ENCODE assay signal across 1 cellular context in genomic region chr5:42830924-42831323, GRCh38.
A peak's percentile ranks its signal among the peaks of the same experiment; 100 is the strongest.
TF ChIP-seq lines count a peak whose summit lies in the region.

No MANE protein-coding gene starts in this region.

TF ChIP-seq in K562, 482 proteins besides CTCF, POLR2A, EP300 and RAD21 (continued from another document):
- TF ChIP-seq, protein P1, sequence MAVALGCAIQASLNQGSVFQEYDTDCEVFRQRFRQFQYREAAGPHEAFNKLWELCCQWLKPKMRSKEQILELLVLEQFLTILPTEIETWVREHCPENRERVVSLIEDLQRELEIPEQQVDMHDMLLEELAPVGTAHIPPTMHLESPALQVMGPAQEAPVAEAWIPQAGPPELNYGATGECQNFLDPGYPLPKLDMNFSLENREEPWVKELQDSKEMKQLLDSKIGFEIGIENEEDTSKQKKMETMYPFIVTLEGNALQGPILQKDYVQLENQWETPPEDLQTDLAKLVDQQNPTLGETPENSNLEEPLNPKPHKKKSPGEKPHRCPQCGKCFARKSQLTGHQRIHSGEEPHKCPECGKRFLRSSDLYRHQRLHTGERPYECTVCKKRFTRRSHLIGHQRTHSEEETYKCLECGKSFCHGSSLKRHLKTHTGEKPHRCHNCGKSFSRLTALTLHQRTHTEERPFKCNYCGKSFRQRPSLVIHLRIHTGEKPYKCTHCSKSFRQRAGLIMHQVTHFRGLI (CRISPR knock-in tag; IDR thresholded peaks at IDR 0.05) = no peak
- no peak for TF ChIP-seq RAD51 (IDR thresholded peaks at IDR 0.05; ENCODE audit: borderline replicate concordance, low read depth)
- no peak for TF ChIP-seq DDX20 (tag; IDR thresholded peaks at IDR 0.05; ENCODE audit: low read depth)
- TF ChIP-seq, protein P2, sequence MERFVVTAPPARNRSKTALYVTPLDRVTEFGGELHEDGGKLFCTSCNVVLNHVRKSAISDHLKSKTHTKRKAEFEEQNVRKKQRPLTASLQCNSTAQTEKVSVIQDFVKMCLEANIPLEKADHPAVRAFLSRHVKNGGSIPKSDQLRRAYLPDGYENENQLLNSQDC (CRISPR knock-in tag; IDR thresholded peaks at IDR 0.05) = no peak
- no peak for TF ChIP-seq EWSR1 (IDR thresholded peaks at IDR 0.05; ENCODE audit: borderline replicate concordance, low read depth, partially characterized antibody)
- TF ChIP-seq SP1 (CRISPR knock-in tag; IDR thresholded peaks at IDR 0.05) = no peak
- TF ChIP-seq PTRF (tag; IDR thresholded peaks at IDR 0.05) = no peak
- no peak for TF ChIP-seq TCFL5 (CRISPR knock-in tag; conservative IDR thresholded peaks at IDR 0.05)
- TF ChIP-seq RBBP5 (IDR thresholded peaks at IDR 0.05; ENCODE audit: borderline replicate concordance, insufficient read depth, low read length, poor library complexity, severe bottlenecking) = no peak
- TF ChIP-seq TEAD1 (CRISPR knock-in tag; IDR thresholded peaks at IDR 0.05) = 0 out of 4 replicates have a peak, but pooled peaks of 1 of the 2 experiments have one; percentile 16
- TF ChIP-seq ETV6 (IDR thresholded peaks at IDR 0.05; ENCODE audit: borderline replicate concordance in 1 of 2, low read depth in 2 of 2, low read length in 1 of 2) = no peak
- no peak for TF ChIP-seq ETV6 (CRISPR knock-in tag; IDR thresholded peaks at IDR 0.05; ENCODE audit: borderline replicate concordance)
- peak; percentile 57 for TF ChIP-seq MAFK (IDR thresholded peaks at IDR 0.05; ENCODE audit: low read length)
- TF ChIP-seq, protein P3, sequence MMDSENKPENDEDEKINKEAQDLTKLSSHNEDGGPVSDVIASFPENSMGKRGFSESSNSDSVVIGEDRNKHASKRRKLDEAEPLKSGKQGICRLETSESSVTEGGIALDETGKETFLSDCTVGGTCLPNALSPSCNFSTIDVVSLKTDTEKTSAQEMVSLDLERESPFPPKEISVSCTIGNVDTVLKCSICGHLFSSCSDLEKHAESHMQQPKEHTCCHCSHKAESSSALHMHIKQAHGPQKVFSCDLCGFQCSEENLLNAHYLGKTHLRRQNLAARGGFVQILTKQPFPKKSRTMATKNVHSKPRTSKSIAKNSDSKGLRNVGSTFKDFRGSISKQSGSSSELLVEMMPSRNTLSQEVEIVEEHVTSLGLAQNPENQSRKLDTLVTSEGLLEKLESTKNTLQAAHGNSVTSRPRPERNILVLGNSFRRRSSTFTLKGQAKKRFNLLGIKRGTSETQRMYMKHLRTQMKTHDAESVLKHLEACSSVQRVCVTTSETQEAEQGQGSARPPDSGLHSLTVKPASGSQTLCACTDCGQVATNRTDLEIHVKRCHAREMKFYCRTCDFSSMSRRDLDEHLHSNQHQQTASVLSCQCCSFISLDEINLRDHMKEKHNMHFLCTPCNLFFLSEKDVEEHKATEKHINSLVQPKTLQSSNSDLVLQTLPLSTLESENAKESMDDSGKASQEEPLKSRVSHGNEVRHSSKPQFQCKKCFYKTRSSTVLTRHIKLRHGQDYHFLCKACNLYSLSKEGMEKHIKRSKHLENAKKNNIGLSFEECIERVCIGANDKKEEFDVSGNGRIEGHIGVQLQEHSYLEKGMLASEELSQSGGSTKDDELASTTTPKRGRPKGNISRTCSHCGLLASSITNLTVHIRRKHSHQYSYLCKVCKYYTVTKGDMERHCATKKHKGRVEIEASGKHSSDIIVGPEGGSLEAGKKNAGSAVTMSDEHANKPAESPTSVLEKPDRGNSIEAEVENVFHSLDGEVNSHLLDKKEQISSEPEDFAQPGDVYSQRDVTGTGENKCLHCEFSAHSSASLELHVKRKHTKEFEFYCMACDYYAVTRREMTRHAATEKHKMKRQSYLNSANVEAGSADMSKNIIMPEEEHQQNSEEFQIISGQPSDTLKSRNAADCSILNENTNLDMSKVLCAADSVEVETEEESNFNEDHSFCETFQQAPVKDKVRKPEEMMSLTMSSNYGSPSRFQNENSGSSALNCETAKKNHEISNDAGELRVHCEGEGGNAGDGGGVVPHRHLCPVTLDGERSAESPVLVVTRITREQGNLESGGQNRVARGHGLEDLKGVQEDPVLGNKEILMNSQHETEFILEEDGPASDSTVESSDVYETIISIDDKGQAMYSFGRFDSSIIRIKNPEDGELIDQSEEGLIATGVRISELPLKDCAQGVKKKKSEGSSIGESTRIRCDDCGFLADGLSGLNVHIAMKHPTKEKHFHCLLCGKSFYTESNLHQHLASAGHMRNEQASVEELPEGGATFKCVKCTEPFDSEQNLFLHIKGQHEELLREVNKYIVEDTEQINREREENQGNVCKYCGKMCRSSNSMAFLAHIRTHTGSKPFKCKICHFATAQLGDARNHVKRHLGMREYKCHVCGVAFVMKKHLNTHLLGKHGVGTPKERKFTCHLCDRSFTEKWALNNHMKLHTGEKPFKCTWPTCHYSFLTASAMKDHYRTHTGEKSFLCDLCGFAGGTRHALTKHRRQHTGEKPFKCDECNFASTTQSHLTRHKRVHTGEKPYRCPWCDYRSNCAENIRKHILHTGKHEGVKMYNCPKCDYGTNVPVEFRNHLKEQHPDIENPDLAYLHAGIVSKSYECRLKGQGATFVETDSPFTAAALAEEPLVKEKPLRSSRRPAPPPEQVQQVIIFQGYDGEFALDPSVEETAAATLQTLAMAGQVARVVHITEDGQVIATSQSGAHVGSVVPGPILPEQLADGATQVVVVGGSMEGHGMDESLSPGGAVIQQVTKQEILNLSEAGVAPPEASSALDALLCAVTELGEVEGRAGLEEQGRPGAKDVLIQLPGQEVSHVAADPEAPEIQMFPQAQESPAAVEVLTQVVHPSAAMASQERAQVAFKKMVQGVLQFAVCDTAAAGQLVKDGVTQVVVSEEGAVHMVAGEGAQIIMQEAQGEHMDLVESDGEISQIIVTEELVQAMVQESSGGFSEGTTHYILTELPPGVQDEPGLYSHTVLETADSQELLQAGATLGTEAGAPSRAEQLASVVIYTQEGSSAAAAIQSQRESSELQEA (IDR thresholded peaks at IDR 0.05; ENCODE audit: low read depth) = no peak
